3 cellular contexts compared by ENCODE assay signal in the genomic region with DNA sequence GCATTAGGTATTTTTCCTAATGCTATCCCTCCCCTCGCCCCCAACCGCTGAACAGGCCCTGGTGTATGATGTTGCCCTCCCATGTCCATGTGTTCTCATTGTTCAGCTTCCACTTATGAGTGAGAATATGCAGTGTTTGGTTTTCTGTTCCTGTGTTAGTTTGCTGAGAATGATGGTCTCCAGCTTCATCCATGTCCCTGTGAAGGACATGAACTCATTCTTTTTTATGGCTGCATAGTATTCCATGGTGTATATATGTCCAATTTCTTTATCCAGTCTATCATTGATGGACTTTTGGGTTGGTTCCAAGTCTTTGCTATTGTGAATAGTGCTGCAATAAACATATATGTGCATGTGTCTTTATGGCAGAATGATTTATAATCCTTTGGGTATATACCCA. TPM values are rescaled to one million over a fixed set of nuclear protein-coding genes. Genes with fewer than 3 reads are reported as not detected.
"Had no signal": no experiment of that assay in that cellular context is flagged by ENCODE, and none has a peak within 500 bp of the region (broad histone marks: within the 10 kb centered on the region; RNA-seq: fewer than 3 reads in every experiment).

No MANE protein-coding gene starts in this region.

RNA-seq across cellular contexts. Expression of a gene that starts 43.0 kb away (rescaled TPM):
- total RNA-seq: HT1080, IMR-90 had no signal
- polyA plus RNA-seq: IgD-negative memory B cell, IMR-90 had no signal
